Comparison of ENCODE assay signal across 25 cellular contexts in genomic region chr7:82019538-82019937, GRCh38.
A peak's percentile ranks its signal among the peaks of the same experiment; 100 is the strongest.
DNase-seq lines count a peak whose midpoint lies in the region; ATAC-seq and TF ChIP-seq lines count a peak whose summit lies in the region.
"Had no signal": no experiment of that assay in that cellular context is flagged by ENCODE, and none has a peak within 500 bp of the region (broad histone marks: within the 10 kb centered on the region; RNA-seq: fewer than 3 reads in every experiment).

No MANE protein-coding gene starts in this region.

- H3K4me3 Mint-ChIP-seq in mesothelial cell of epicardium, result no peak overlapping the region
- no peak overlapping the region for H3K4me3 Mint-ChIP-seq in stimulated activated memory B cell treated with anti-CD40 and anti-IgM and Interleukin-4, amounts not matched to agents 10 μg/mL and 1 μg/mL and 100 μg/mL, for 72 hours
- no peak overlapping the region for H3K4me3 Mint-ChIP-seq in effector memory CD8-positive, alpha-beta T cell
- H3K4me3 Mint-ChIP-seq: CD14-positive monocyte; CD8-positive, alpha-beta memory T cell; IgD-negative memory B cell had no signal

- H3K36me3 Mint-ChIP-seq in mesothelial cell of epicardium, result no peaks in the 10 kb centered on the region
- H3K36me3 Mint-ChIP-seq in stimulated activated memory B cell treated with anti-CD40 and anti-IgM and Interleukin-4, amounts not matched to agents 10 μg/mL and 1 μg/mL and 100 μg/mL, for 72 hours, result no peaks in the 10 kb centered on the region
- H3K36me3 Mint-ChIP-seq in effector memory CD8-positive, alpha-beta T cell (ENCODE audit: insufficient read depth), result no peaks in the 10 kb centered on the region
- H3K36me3 Mint-ChIP-seq: CD14-positive monocyte; CD8-positive, alpha-beta memory T cell had no signal

- no peak for ATAC-seq in stimulated activated memory B cell treated with anti-CD40 and anti-IgM and Interleukin-4, amounts not matched to agents 10 μg/mL and 1 μg/mL and 100 μg/mL, for 72 hours
- no peak for ATAC-seq in upper lobe of left lung (ENCODE audit: low FRiP score in 2 of 2)
- no peak for ATAC-seq in effector memory CD8-positive, alpha-beta T cell (replicated peaks)

- H3K4me3 ChIP-seq in SK-N-MC, result no peak overlapping the region
- H3K4me3 ChIP-seq in upper lobe of left lung, result no peak overlapping the region
- H3K4me3 ChIP-seq: Peyer's patch had no signal

- H3K9me3 ChIP-seq in SK-N-MC (ENCODE audit: low read depth, low read length), result no peaks in the 10 kb centered on the region
- no peaks in the 10 kb centered on the region for H3K9me3 ChIP-seq in upper lobe of left lung
- H3K9me3 ChIP-seq: BE2C, Peyer's patch had no signal

- H3K4me1 Mint-ChIP-seq in mesothelial cell of epicardium, result peaks cover 52% of the 10 kb centered on the region
- H3K4me1 Mint-ChIP-seq in stimulated activated memory B cell treated with anti-CD40 and anti-IgM and Interleukin-4, amounts not matched to agents 10 μg/mL and 1 μg/mL and 100 μg/mL, for 72 hours, result no peaks in the 10 kb centered on the region
- H3K4me1 Mint-ChIP-seq in effector memory CD8-positive, alpha-beta T cell (ENCODE audit: low read depth in 2 of 2), result no peaks in the 10 kb centered on the region
- H3K4me1 Mint-ChIP-seq: CD14-positive monocyte; CD8-positive, alpha-beta memory T cell; IgD-negative memory B cell had no signal

- H3K27ac ChIP-seq in SK-N-MC (0 out of 2 replicates have a peak overlapping the region, but pooled peaks have one; percentile 34), upper lobe of left lung (no peak overlapping the region)
- H3K27ac ChIP-seq: HL-60, KMS-11, Peyer's patch had no signal

- H3K27me3 ChIP-seq in upper lobe of left lung, result no peaks in the 10 kb centered on the region
- H3K27me3 ChIP-seq: BE2C, Peyer's patch had no signal

- no peak for TF ChIP-seq EP300 in upper lobe of left lung (IDR thresholded peaks at IDR 0.05)

- H3K9me3 Mint-ChIP-seq in mesothelial cell of epicardium, result peaks cover 4% of the 10 kb centered on the region
- H3K9me3 Mint-ChIP-seq in stimulated activated memory B cell treated with anti-CD40 and anti-IgM and Interleukin-4, amounts not matched to agents 10 μg/mL and 1 μg/mL and 100 μg/mL, for 72 hours, result no peaks in the 10 kb centered on the region
- H3K9me3 Mint-ChIP-seq in effector memory CD8-positive, alpha-beta T cell, result peaks cover 0 to 2% of the 10 kb centered on the region in 2 donors
- H3K9me3 Mint-ChIP-seq: CD14-positive monocyte, IgD-negative memory B cell had no signal

- H3K27me3 Mint-ChIP-seq in mesothelial cell of epicardium (ENCODE audit: low read depth), result peaks cover 1% of the 10 kb centered on the region
- no peaks in the 10 kb centered on the region for H3K27me3 Mint-ChIP-seq in stimulated activated memory B cell treated with anti-CD40 and anti-IgM and Interleukin-4, amounts not matched to agents 10 μg/mL and 1 μg/mL and 100 μg/mL, for 72 hours
- no peaks in the 10 kb centered on the region for H3K27me3 Mint-ChIP-seq in effector memory CD8-positive, alpha-beta T cell
- H3K27me3 Mint-ChIP-seq: CD8-positive, alpha-beta memory T cell; IgD-negative memory B cell had no signal

- TF ChIP-seq CTCF in mesothelial cell of epicardium (IDR thresholded peaks at IDR 0.05; ENCODE audit: unreplicated experiment), result no peak
- TF ChIP-seq CTCF in upper lobe of left lung (IDR thresholded peaks at IDR 0.05), result no peak

- WGBS in upper lobe of left lung, 2 donors, result 60 to 86% methylated on average over 1 of the region's 1 CpG

- H3K27ac Mint-ChIP-seq in mesothelial cell of epicardium, result peak overlapping the region; percentile 27
- no peak overlapping the region for H3K27ac Mint-ChIP-seq in stimulated activated memory B cell treated with anti-CD40 and anti-IgM and Interleukin-4, amounts not matched to agents 10 μg/mL and 1 μg/mL and 100 μg/mL, for 72 hours
- H3K27ac Mint-ChIP-seq in effector memory CD8-positive, alpha-beta T cell, result no peak overlapping the region
- H3K27ac Mint-ChIP-seq: CD14-positive monocyte; CD8-positive, alpha-beta memory T cell; IgD-negative memory B cell had no signal

- H3K36me3 ChIP-seq in SK-N-MC (ENCODE audit: insufficient read depth, low read length), result no peaks in the 10 kb centered on the region
- no peaks in the 10 kb centered on the region for H3K36me3 ChIP-seq in upper lobe of left lung
- H3K36me3 ChIP-seq: BE2C, Peyer's patch had no signal

- no peak for TF ChIP-seq POLR2A in upper lobe of left lung (IDR thresholded peaks at IDR 0.05)

- H3K4me1 ChIP-seq in upper lobe of left lung, result peaks cover 0 to 3% (median 0%) of the 10 kb centered on the region in 4 donors
- H3K4me1 ChIP-seq: Peyer's patch had no signal

- DNase-seq in SK-N-MC (ENCODE audit: low read depth, low spot score) (no peak), astrocyte of the hippocampus (ENCODE audit: low read depth, low spot score) (peak; percentile 21), mesothelial cell of epicardium (ENCODE audit: low spot score in 2 of 2, unreplicated experiment in 2 of 2) (no peak), NOMO-1 (lab: John Stamatoyannopoulos, UW; ENCODE audit: unreplicated experiment in 2 of 2) (no peak), upper lobe of left lung (no peak)
- no peak for DNase-seq in effector memory CD8-positive, alpha-beta T cell
- DNase-seq: Calu3; CD8-positive, alpha-beta memory T cell; DMS153; DND-41; MM.1S; NCI-H1694 treated with DMSO at 0.1 percent for 48 hours; NCI-H2081 treated with DMSO at 0.1 percent for 48 hours; NCI-H2171; NCI-H226; NCI-H510A; NCI-H69; Peyer's patch; SHP77 treated with DMSO at 0.1 percent for 48 hours had no signal

- no peak overlapping the region for H3K9ac ChIP-seq in SK-N-MC (ENCODE audit: insufficient read length)
- H3K9ac ChIP-seq: KMS-11 had no signal
